In the genomic region with DNA sequence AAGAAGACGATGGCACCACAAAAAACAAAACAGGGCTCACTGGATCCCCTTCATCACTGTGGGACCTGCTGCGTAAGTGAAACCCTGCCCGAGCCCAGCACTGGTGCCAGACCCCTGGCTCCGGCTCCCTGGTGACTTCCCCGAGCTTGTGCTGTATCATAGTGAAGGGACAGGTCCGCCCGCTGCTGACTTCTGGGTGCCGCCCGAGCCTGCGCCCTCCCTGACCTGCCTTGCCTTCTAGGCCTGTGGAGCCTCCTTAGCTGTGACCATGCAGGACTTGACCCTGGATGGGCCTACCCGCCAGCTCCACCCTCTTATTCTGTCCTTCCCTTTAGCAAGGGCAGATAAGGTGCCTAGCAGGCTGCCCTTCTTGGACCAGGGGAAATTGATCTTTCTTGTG, we compare ENCODE assay signal across 33 cellular contexts. TPM values are rescaled to one million over a fixed set of nuclear protein-coding genes. Genes with fewer than 3 reads are reported as not detected.
"Had no signal": no experiment of that assay in that cellular context is flagged by ENCODE, and none has a peak within 500 bp of the region (broad histone marks: within the 10 kb centered on the region; RNA-seq: fewer than 3 reads in every experiment).

No MANE protein-coding gene starts in this region.

- H3K4me1 Mint-ChIP-seq: central memory CD8-positive, alpha-beta T cell; natural killer cell; stimulated activated naive B cell treated with anti-CD40 and anti-IgM and Interleukin-4, amounts not matched to agents 10 μg/mL and 1 μg/mL and 100 μg/mL, for 72 hours had no signal

- H3K4me3 ChIP-seq: colonic mucosa, esophagus muscularis mucosa, gastroesophageal sphincter, heart left ventricle, lower lobe of right lung, pancreas, right lobe of liver, smooth muscle cell, stomach, thyroid gland had no signal

- H3K4me1 ChIP-seq: colonic mucosa, esophagus muscularis mucosa, gastroesophageal sphincter, heart left ventricle, lower lobe of right lung, pancreas, right lobe of liver, stomach, thyroid gland had no signal

- ATAC-seq: foreskin keratinocyte; gastroesophageal sphincter; heart left ventricle; left ventricle myocardium superior; lower lobe of right lung; natural killer cell; pancreas; stimulated activated naive B cell treated with anti-CD40 and anti-IgM and Interleukin-4, amounts not matched to agents 10 μg/mL and 1 μg/mL and 100 μg/mL, for 72 hours had no signal

- H3K9me3 Mint-ChIP-seq: central memory CD8-positive, alpha-beta T cell; dendritic cell treated with granulocyte-macrophage colony-stimulating factor and Interleukin-4, amounts not matched to agents 40 ng/mL and 50 ng/mL, for 4 days; natural killer cell had no signal

- H3K27me3 Mint-ChIP-seq: central memory CD8-positive, alpha-beta T cell; stimulated activated naive B cell treated with anti-CD40 and anti-IgM and Interleukin-4, amounts not matched to agents 10 μg/mL and 1 μg/mL and 100 μg/mL, for 72 hours had no signal

- H3K4me3 Mint-ChIP-seq: central memory CD8-positive, alpha-beta T cell; dendritic cell treated with granulocyte-macrophage colony-stimulating factor and Interleukin-4, amounts not matched to agents 40 ng/mL and 50 ng/mL, for 4 days; natural killer cell; stimulated activated naive B cell treated with anti-CD40 and anti-IgM and Interleukin-4, amounts not matched to agents 10 μg/mL and 1 μg/mL and 100 μg/mL, for 72 hours had no signal

- H3K36me3 ChIP-seq: colonic mucosa, esophagus muscularis mucosa, gastroesophageal sphincter, heart left ventricle, lower lobe of right lung, neutrophil, pancreas, right lobe of liver, stomach, thyroid gland had no signal

- H3K27me3 ChIP-seq: colonic mucosa, esophagus muscularis mucosa, foreskin keratinocyte, gastroesophageal sphincter, heart left ventricle, neutrophil, pancreas, right lobe of liver, stomach, thyroid gland had no signal

- H3K36me3 Mint-ChIP-seq: natural killer cell; stimulated activated naive B cell treated with anti-CD40 and anti-IgM and Interleukin-4, amounts not matched to agents 10 μg/mL and 1 μg/mL and 100 μg/mL, for 72 hours had no signal

- H3K27ac ChIP-seq: colonic mucosa, esophagus muscularis mucosa, foreskin keratinocyte, gastroesophageal sphincter, heart left ventricle, lower lobe of right lung, neutrophil, pancreas, right lobe of liver, stomach, thyroid gland had no signal

- DNase-seq: colonic mucosa; effector CD8-positive, alpha-beta T cell; foreskin keratinocyte; hippocampal formation; kidney glomerular epithelial cell; left ventricle myocardium superior; lower lobe of right lung; natural killer cell; pancreas; stimulated activated CD4-positive, alpha-beta T cell treated with anti-CD3 and anti-CD28 coated beads, Interleukin-2, amount 100 ng/mL, for 24 hours; stimulated activated CD4-positive, alpha-beta T cell treated with anti-CD3 and anti-CD28 coated beads, Interleukin-4, amount 100 ng/mL, for 24 hours; stimulated activated naive B cell treated with anti-CD40 and anti-IgM and Interleukin-4, amounts not matched to agents 10 μg/mL and 1 μg/mL and 100 μg/mL, for 72 hours; stomach; thyroid gland; trophoblast cell had no signal

- H3K9me3 ChIP-seq: colonic mucosa, esophagus muscularis mucosa, gastroesophageal sphincter, lower lobe of right lung, neutrophil, pancreas, right lobe of liver, stomach, thyroid gland had no signal

- H3K27ac Mint-ChIP-seq: dendritic cell treated with granulocyte-macrophage colony-stimulating factor and Interleukin-4, amounts not matched to agents 40 ng/mL and 50 ng/mL, for 4 days; natural killer cell; progenitor cell of endocrine pancreas; stimulated activated naive B cell treated with anti-CD40 and anti-IgM and Interleukin-4, amounts not matched to agents 10 μg/mL and 1 μg/mL and 100 μg/mL, for 72 hours had no signal

- H3K4me2 ChIP-seq: smooth muscle cell had no signal

RNA-seq across cellular contexts. Expression of a gene that starts 7.9 kb away (rescaled TPM):
- total RNA-seq: chondrocyte, colonic mucosa, endothelial cell of umbilical vein, epithelial cell of proximal tubule, esophagus muscularis mucosa, fibroblast of lung, foreskin keratinocyte, gastroesophageal sphincter, heart left ventricle, left ventricle myocardium superior, lower lobe of right lung, natural killer cell, omental fat pad, pancreas, progenitor cell of endocrine pancreas, right lobe of liver, smooth muscle cell, stomach, subcutaneous adipose tissue, temporal lobe, thyroid gland had no signal
- polyA plus RNA-seq: endothelial cell of umbilical vein, foreskin keratinocyte, heart left ventricle, neural cell, pancreas, smooth muscle cell, urinary bladder had no signal

RNA-seq across cellular contexts. Expression of a gene that starts 24.0 kb away (rescaled TPM):
- total RNA-seq: chondrocyte, colonic mucosa, endothelial cell of umbilical vein, epithelial cell of proximal tubule, esophagus muscularis mucosa, fibroblast of lung, foreskin keratinocyte, gastroesophageal sphincter, left ventricle myocardium superior, lower lobe of right lung, natural killer cell, omental fat pad, pancreas, progenitor cell of endocrine pancreas, right lobe of liver, smooth muscle cell, stomach, subcutaneous adipose tissue, temporal lobe, thyroid gland had no signal
- polyA plus RNA-seq: endothelial cell of umbilical vein, fibroblast of lung, foreskin keratinocyte, heart left ventricle, pancreas had no signal
